In genomic region chr7:136009488-136010079, GRCh38 we compare ENCODE assay signal across 8 cellular contexts. TPM values are rescaled to one million over a fixed set of nuclear protein-coding genes. Genes with fewer than 3 reads are reported as not detected.
A peak's percentile ranks its signal among the peaks of the same experiment; 100 is the strongest.
DNase-seq lines count a peak whose midpoint lies in the region; ATAC-seq, FAIRE-seq and TF ChIP-seq lines count a peak whose summit lies in the region.

No MANE protein-coding gene starts in this region.

- peak; percentile 55 for ATAC-seq in GM21381 (IDR thresholded peaks at IDR 0.05; ENCODE audit: unreplicated experiment)

- no peak for TF ChIP-seq EP300 in transverse colon (IDR thresholded peaks at IDR 0.05; ENCODE audit: low read depth)

- no peak overlapping the region for H3K27ac ChIP-seq in transverse colon

- no peak for TF ChIP-seq POLR2A in transverse colon (IDR thresholded peaks at IDR 0.05)

- peak; percentile 16 for DNase-seq in AG08396 (ENCODE audit: low spot score)
- DNase-seq in NCI-H2171 treated with DMSO at 0.1 percent for 48 hours (lab: John Stamatoyannopoulos, UW): peak; percentile 41
- DNase-seq in astrocyte of the cerebellum (ENCODE audit: low read depth): peak; percentile 46
- DNase-seq in transverse colon: no peak
- no peak for DNase-seq in mesenteric fat pad (ENCODE audit: low spot score)
- no peak for DNase-seq in activated CD4-positive, CD25-positive, alpha-beta regulatory T cell treated with anti-CD3 and anti-CD28 coated beads, Interleukin-2, amount 50 U/mL, for 72 hours

- intact Hi-C loops in transverse colon (cut with DNase I; ENCODE audit: low total_unique reads): loop anchor here (2.0 to 10.0 kb wide), 2 partner anchors 209 to 325 kb away; no protein-coding TSS in a partner anchor

- in situ Hi-C loops in astrocyte of the cerebellum (cut with HindIII; ENCODE audit: low sequenced_read_pairs): no loop called here
- in situ Hi-C loops in transverse colon (cut with MboI; ENCODE audit: low pct_ligation_motif_present in 1 of 4, low pct_unique_long_range_greater_than_20kb in 1 of 4, low sequenced_read_pairs in 3 of 4): loop anchor here (5.0 to 25.0 kb wide), 4 partner anchors 205 to 347 kb away; partner anchors contain the start of gene STMP1 (in 2 of the 4)

- H3K36me3 ChIP-seq in transverse colon: no peaks in the 10 kb centered on the region

- no peaks in the 10 kb centered on the region for H3K9me3 ChIP-seq in transverse colon

- no peaks in the 10 kb centered on the region for H3K4me1 ChIP-seq in transverse colon

- TF ChIP-seq CTCF in astrocyte of the cerebellum (IDR thresholded peaks at IDR 0.05; ENCODE audit: low read depth, low read length, missing control alignments): peak; percentile 31
- TF ChIP-seq CTCF in transverse colon (IDR thresholded peaks at IDR 0.05): peak; percentile 66 to 77 (median 75)

- H3K27me3 ChIP-seq in transverse colon: no peaks in the 10 kb centered on the region

- FAIRE-seq in islet of Langerhans (lab: Jason Lieb, UNC): peak; percentile 98

- H3K4me3 ChIP-seq in astrocyte of the cerebellum (ENCODE audit: low read depth, low read length) (no peak overlapping the region), transverse colon (no peak overlapping the region)

- 26 to 28% methylated on average over 4 of the region's 4 CpGs for WGBS in transverse colon (ENCODE audit: low coverage in 1 of 2), 2 donors

RNA-seq across cellular contexts. Expression of gene MTPN, which starts 32.4 kb away (rescaled TPM):
- total RNA-seq in transverse colon: 10 to 100 TPM; 44.9 to 71.7 (median 65.5) TPM
- 103 TPM for total RNA-seq in mesenteric fat pad

Comparison
In these comparisons a context has a peak if more than half of its experiments do, and no peak if none do; other contexts are left out.
1. DNase-seq: peak in AG08396 (single experiment), NCI-H2171 treated with DMSO at 0.1 percent for 48 hours (single experiment) and astrocyte of the cerebellum (single experiment); none in transverse colon (single experiment), mesenteric fat pad (single experiment) and activated CD4-positive, CD25-positive, alpha-beta regulatory T cell treated with anti-CD3 and anti-CD28 coated beads, Interleukin-2, amount 50 U/mL, for 72 hours (single experiment).